2 cellular contexts compared by ENCODE assay signal in genomic region chr11:47469411-47470179, GRCh38.
A peak's percentile ranks its signal among the peaks of the same experiment; 100 is the strongest.
TF ChIP-seq lines count a peak whose summit lies in the region.

No MANE protein-coding gene starts in this region.

TF ChIP-seq in K562, 482 proteins besides CTCF, POLR2A, EP300 and RAD21:
- TF ChIP-seq, protein P1, sequence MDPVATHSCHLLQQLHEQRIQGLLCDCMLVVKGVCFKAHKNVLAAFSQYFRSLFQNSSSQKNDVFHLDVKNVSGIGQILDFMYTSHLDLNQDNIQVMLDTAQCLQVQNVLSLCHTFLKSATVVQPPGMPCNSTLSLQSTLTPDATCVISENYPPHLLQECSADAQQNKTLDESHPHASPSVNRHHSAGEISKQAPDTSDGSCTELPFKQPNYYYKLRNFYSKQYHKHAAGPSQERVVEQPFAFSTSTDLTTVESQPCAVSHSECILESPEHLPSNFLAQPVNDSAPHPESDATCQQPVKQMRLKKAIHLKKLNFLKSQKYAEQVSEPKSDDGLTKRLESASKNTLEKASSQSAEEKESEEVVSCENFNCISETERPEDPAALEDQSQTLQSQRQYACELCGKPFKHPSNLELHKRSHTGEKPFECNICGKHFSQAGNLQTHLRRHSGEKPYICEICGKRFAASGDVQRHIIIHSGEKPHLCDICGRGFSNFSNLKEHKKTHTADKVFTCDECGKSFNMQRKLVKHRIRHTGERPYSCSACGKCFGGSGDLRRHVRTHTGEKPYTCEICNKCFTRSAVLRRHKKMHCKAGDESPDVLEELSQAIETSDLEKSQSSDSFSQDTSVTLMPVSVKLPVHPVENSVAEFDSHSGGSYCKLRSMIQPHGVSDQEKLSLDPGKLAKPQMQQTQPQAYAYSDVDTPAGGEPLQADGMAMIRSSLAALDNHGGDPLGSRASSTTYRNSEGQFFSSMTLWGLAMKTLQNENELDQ (CRISPR knock-in tag; IDR thresholded peaks at IDR 0.05; ENCODE audit: borderline replicate concordance), result no peak
- TF ChIP-seq BHLHE40 (IDR thresholded peaks at IDR 0.05; ENCODE audit: low read length) (no peak), PHB (CRISPR knock-in tag; IDR thresholded peaks at IDR 0.05) (no peak), JUN (IDR thresholded peaks at IDR 0.05; ENCODE audit: borderline replicate concordance, low read depth, low read length) (no peak), JUN (CRISPR knock-in tag; IDR thresholded peaks at IDR 0.05; ENCODE audit: borderline replicate concordance) (no peak), NRF1 (conservative IDR thresholded peaks at IDR 0.05 in 1 of 2, IDR thresholded peaks at IDR 0.05 in 1 of 2) (no peak), RBFOX2 (IDR thresholded peaks at IDR 0.05; ENCODE audit: low read depth, low read length) (no peak), ZNF75A (CRISPR knock-in tag; IDR thresholded peaks at IDR 0.05) (no peak), NEUROD1 (IDR thresholded peaks at IDR 0.05; ENCODE audit: borderline replicate concordance, low read depth, low read length, partially characterized antibody) (no peak), SMAD3 (CRISPR knock-in tag; conservative IDR thresholded peaks at IDR 0.05) (no peak), C11orf30 (IDR thresholded peaks at IDR 0.05; ENCODE audit: low read depth) (no peak), NCOR1 (IDR thresholded peaks at IDR 0.05) (no peak), SNIP1 (IDR thresholded peaks at IDR 0.05; ENCODE audit: low read depth) (no peak)

TF ChIP-seq in liver, 16 proteins besides CTCF, POLR2A, EP300 and RAD21:
- TF ChIP-seq TAF1 (conservative IDR thresholded peaks at IDR 0.05) (no peak), HNF4A (conservative IDR thresholded peaks at IDR 0.05) (peak; percentile 47 to 60), GABPA (IDR thresholded peaks at IDR 0.05 in 1 of 2, conservative IDR thresholded peaks at IDR 0.05 in 1 of 2) (no peak), FOXA2 (IDR thresholded peaks at IDR 0.05) (no peak), HNF4G (IDR thresholded peaks at IDR 0.05) (no peak), RXRA (IDR thresholded peaks at IDR 0.05) (peak in 1 of 2 donors; percentile 21), SP1 (IDR thresholded peaks at IDR 0.05) (peak; percentile 14), EGR1 (IDR thresholded peaks at IDR 0.05; ENCODE audit: low read depth in 2 of 2) (no peak), YY1 (IDR thresholded peaks at IDR 0.05) (no peak)
- TF ChIP-seq, protein P2, sequence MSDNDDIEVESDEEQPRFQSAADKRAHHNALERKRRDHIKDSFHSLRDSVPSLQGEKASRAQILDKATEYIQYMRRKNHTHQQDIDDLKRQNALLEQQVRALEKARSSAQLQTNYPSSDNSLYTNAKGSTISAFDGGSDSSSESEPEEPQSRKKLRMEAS (IDR thresholded peaks at IDR 0.05), result no peak
